16 cellular contexts compared by ENCODE assay signal in the genomic region with DNA sequence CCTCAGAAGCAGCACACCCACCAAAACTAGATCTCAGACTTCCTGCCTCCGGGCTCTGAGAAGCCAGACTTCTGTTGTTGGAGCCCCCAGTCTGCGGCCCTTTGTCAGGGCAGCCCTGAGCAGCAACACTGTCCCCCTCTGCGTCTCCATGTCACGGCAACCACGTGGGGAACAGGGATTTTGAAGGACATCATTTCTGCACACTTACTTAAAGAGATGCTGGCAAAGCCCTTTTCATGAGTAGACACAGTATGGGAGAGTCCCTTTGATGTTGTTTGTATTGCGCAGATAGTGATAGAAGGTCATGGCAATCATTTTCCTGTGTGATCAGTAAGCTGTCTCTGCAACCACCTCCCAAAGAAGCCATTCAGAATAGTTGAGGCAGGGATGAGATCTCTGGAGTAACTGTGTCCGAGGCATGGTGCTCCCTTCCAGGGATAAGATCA.
DNase-seq lines count a peak whose midpoint lies in the region; ATAC-seq, FAIRE-seq and TF ChIP-seq lines count a peak whose summit lies in the region.
"Had no signal": no experiment of that assay in that cellular context is flagged by ENCODE, and none has a peak within 500 bp of the region (broad histone marks: within the 10 kb centered on the region; RNA-seq: fewer than 3 reads in every experiment).

No MANE protein-coding gene starts in this region.

- H2BK12ac ChIP-seq in trophoblast cell (ENCODE audit: low read length), result peak overlapping the region; percentile 16

- in situ Hi-C loops in IMR-90 (cut with MboI; ENCODE audit: low sequenced_read_pairs) (no loop called here), HepG2 (cut with HindIII; ENCODE audit: extremely low pct_ligation_motif_present, low pct_unique_long_range_greater_than_20kb) (no loop called here)

- no peak overlapping the region; the same call in 1 of the 2 replicates for H3K14ac ChIP-seq in IMR-90 (replicated peaks; ENCODE audit: low read depth, low read length)
- peak overlapping the region; percentile 6 for H3K14ac ChIP-seq in trophoblast cell (ENCODE audit: low read length)

- no peak overlapping the region for H3K18ac ChIP-seq in IMR-90 (ENCODE audit: low read depth, low read length)
- no peak overlapping the region for H3K18ac ChIP-seq in trophoblast cell (ENCODE audit: low read length)

- dilution Hi-C loops in IMR-90 (cut with HindIII; ENCODE audit: low sequenced_read_pairs, unreplicated experiment), result no loop called here

- H2BK120ac ChIP-seq in IMR-90 (ENCODE audit: low read depth, low read length), result no peak overlapping the region
- H2BK120ac ChIP-seq in trophoblast cell (ENCODE audit: insufficient read depth, low read length, poor library complexity), result no peak overlapping the region

- CTCF ChIA-PET in Caco-2 (lab: Charles Lee) (no interaction called here), IMR-90 (lab: Yijun Ruan, JAX) (no interaction called here), HepG2 (lab: Yijun Ruan, JAX; ENCODE audit: low intra/inter-chr PET ratio, low total read pairs) (no interaction called here)

- no peak overlapping the region; the same call in 1 of the 2 replicates for H2BK20ac ChIP-seq in IMR-90 (ENCODE audit: low read depth, low read length)

- TF ChIP-seq EP300 in HepG2 (IDR thresholded peaks at IDR 0.05; ENCODE audit: low read depth in 2 of 2, low read length in 2 of 2) (peak in 1 of 2 experiments; percentile 88; a peak in 1 of 4 replicates), HepG2 (CRISPR knock-in tag; IDR thresholded peaks at IDR 0.05; ENCODE audit: borderline replicate concordance) (peak; percentile 68; the same call in 1 of the 2 replicates)

- H3K9me3 ChIP-seq in Caco-2, result peaks cover 19% of the 10 kb centered on the region
- no peaks in the 10 kb centered on the region; the same call in 1 of the 2 replicates for H3K9me3 ChIP-seq in IMR-90 (ENCODE audit: control insufficient read depth, insufficient read depth, low read length)
- H3K9me3 ChIP-seq in HepG2 (ENCODE audit: low read length), result no peaks in the 10 kb centered on the region; the same call in 1 of the 2 replicates
- H3K9me3 ChIP-seq in trophoblast cell (ENCODE audit: insufficient read depth, low read depth, low read length), result peaks cover 7% of the 10 kb centered on the region
- H3K9me3 ChIP-seq: HAP-1 had no signal

- H3K4me1 Mint-ChIP-seq in Caco-2 (ENCODE audit: low read depth, unreplicated experiment), result peaks cover 59% of the 10 kb centered on the region
- peaks cover 8 to 16% of the 10 kb centered on the region in 2 donors for H3K4me1 Mint-ChIP-seq in immature natural killer cell

- no CpG with 5 or more reads among the region's 7 CpGs for WGBS in IMR-90 (ENCODE audit: extremely low coverage in 2 of 2, insufficient read length in 1 of 2), 2 experiments
- 3% methylated on average over 6 of the region's 7 CpGs for WGBS in HepG2 (ENCODE audit: low lambda C conversion rate)
- WGBS in trophoblast cell (ENCODE audit: extremely low coverage, insufficient coverage, insufficient read length), result no CpG with 5 or more reads among the region's 7 CpGs

- H4K12ac ChIP-seq in trophoblast cell (ENCODE audit: low read depth, low read length), result no peak overlapping the region

- H3K27ac Mint-ChIP-seq in Caco-2 (ENCODE audit: unreplicated experiment), result peak overlapping the region; percentile 23
- no peak overlapping the region for H3K27ac Mint-ChIP-seq in immature natural killer cell
- H3K27ac Mint-ChIP-seq: CD8-positive, alpha-beta T cell had no signal

- H3K4ac ChIP-seq in IMR-90 (ENCODE audit: low read depth, low read length) (no peak overlapping the region), trophoblast cell (ENCODE audit: low read depth, low read length) (no peak overlapping the region)

- H2BK5ac ChIP-seq in IMR-90 (ENCODE audit: low read depth, low read length, poor library complexity, severe bottlenecking) (no peak overlapping the region), trophoblast cell (ENCODE audit: low read depth, low read length, poor library complexity) (no peak overlapping the region)

- H3K9ac ChIP-seq in IMR-90 (ENCODE audit: low read depth, low read length), result no peak overlapping the region
- H3K9ac ChIP-seq in HepG2 (ENCODE audit: insufficient read depth, low read depth, low read length), result peak overlapping the region; percentile 41
- H3K9ac ChIP-seq in trophoblast cell (ENCODE audit: low read length), result no peak overlapping the region

- intact Hi-C loops in Caco-2 (cut with micrococcal nuclease; ENCODE audit: unreplicated experiment), result no loop called here
- intact Hi-C loops in IMR-90 (cut with micrococcal nuclease), result no loop called here
- intact Hi-C loops in HepG2 (cut with micrococcal nuclease; ENCODE audit: unreplicated experiment), result loop anchor here (1.0 kb wide), 2 partner anchors 13 to 71 kb away; no protein-coding TSS in a partner anchor

- H3K23ac ChIP-seq in IMR-90 (ENCODE audit: low read depth, low read length) (no peak overlapping the region), trophoblast cell (ENCODE audit: low read length) (no peak overlapping the region)

- no peak overlapping the region for H4K5ac ChIP-seq in IMR-90 (ENCODE audit: low read depth, low read length)

- H3K27ac ChIP-seq in IMR-90 (ENCODE audit: insufficient read depth, low read length) (no peak overlapping the region), HepG2 (ENCODE audit: extremely low read length, insufficient read depth, low read length) (peak overlapping the region; percentile 72), trophoblast cell (ENCODE audit: low read depth, low read length) (no peak overlapping the region)
- H3K27ac ChIP-seq: HL-60 had no signal

- no peak for TF ChIP-seq CTCF in Caco-2 (IDR thresholded peaks at IDR 0.05; ENCODE audit: insufficient read depth in 1 of 2, low read depth in 1 of 2, low read length in 1 of 2, severe bottlenecking in 1 of 2, unreplicated experiment in 1 of 2)
- no peak for TF ChIP-seq CTCF in IMR-90 (conservative IDR thresholded peaks at IDR 0.05; ENCODE audit: low read depth, low read length)
- no peak; the same call in 1 of the 2 replicates for TF ChIP-seq CTCF in HepG2 (CRISPR knock-in tag; IDR thresholded peaks at IDR 0.05)

- POLR2A ChIA-PET in Caco-2 (lab: Charles Lee) (no interaction called here), IMR-90 (lab: Charles Lee; ENCODE audit: unreplicated experiment) (no interaction called here), HepG2 (lab: Yijun Ruan, JAX) (interaction anchor here (1.0 to 10.8 kb wide), 8 partner anchors 12 to 199 kb away, joined by 3 to 206 read pairs (median 8); a partner anchor contains a TSS)

- H3K27me3 ChIP-seq in Caco-2 (replicated peaks; ENCODE audit: control insufficient read depth, insufficient read depth, low read length) (no peaks in the 10 kb centered on the region), IMR-90 (ENCODE audit: control insufficient read depth, insufficient read depth, low read length) (peaks cover 10% of the 10 kb centered on the region; the same call in 1 of the 2 replicates), HepG2 (ENCODE audit: control insufficient read depth in 1 of 2, insufficient read depth in 2 of 2, low read length in 2 of 2) (no peaks in the 10 kb centered on the region), trophoblast cell (ENCODE audit: insufficient read depth, low read length) (no peaks in the 10 kb centered on the region)

- no peak overlapping the region for H2BK15ac ChIP-seq in IMR-90 (ENCODE audit: low read depth, low read length)

- H3K56ac ChIP-seq in IMR-90 (ENCODE audit: extremely low read depth, insufficient read depth, low read length), result no peak overlapping the region; the same call in 1 of the 2 replicates

- H4K20me1 ChIP-seq in IMR-90 (ENCODE audit: insufficient read depth, low read length) (no peaks in the 10 kb centered on the region), HepG2 (ENCODE audit: insufficient read depth, low read length) (no peaks in the 10 kb centered on the region)

- H3K4me2 ChIP-seq in IMR-90 (ENCODE audit: low read depth, low read length) (no peak overlapping the region), HepG2 (ENCODE audit: low read depth, low read length) (peak overlapping the region; percentile 75), trophoblast cell (ENCODE audit: low read length) (no peak overlapping the region)

- H3K4me3 ChIP-seq in Caco-2 (ENCODE audit: low read depth, low read length) (no peak overlapping the region), IMR-90 (ENCODE audit: insufficient read depth, low read depth, low read length) (no peak overlapping the region), HepG2 (replicated peaks in 1 of 3; ENCODE audit: insufficient read depth in 1 of 3, low read depth in 2 of 3, low read length in 3 of 3) (peak overlapping the region in 1 of 3 experiments; percentile 38; a peak in 2 of 6 replicates), trophoblast cell (ENCODE audit: low read depth, low read length) (no peak overlapping the region)
- H3K4me3 ChIP-seq: HAP-1 had no signal

- no peak for TF ChIP-seq RAD21 in IMR-90 (IDR thresholded peaks at IDR 0.05; ENCODE audit: low read length)
- peak; percentile 14; the same call in 1 of the 2 replicates for TF ChIP-seq RAD21 in HepG2 (CRISPR knock-in tag; IDR thresholded peaks at IDR 0.05)

- no peaks in the 10 kb centered on the region for H3K9me1 ChIP-seq in IMR-90 (ENCODE audit: insufficient read depth, low read length)

- ATAC-seq in IMR-90 (ENCODE audit: low read depth), result 0 out of 2 replicates have a peak, but pooled peaks have one; percentile 11
- peak; percentile 67 for ATAC-seq in HepG2
- ATAC-seq in HG02938 (IDR thresholded peaks at IDR 0.05; ENCODE audit: unreplicated experiment), result no peak
- ATAC-seq: CD8-positive, alpha-beta T cell had no signal

- H2AK5ac ChIP-seq in IMR-90 (ENCODE audit: low read depth, low read length) (0 out of 2 replicates have a peak overlapping the region, but pooled peaks have one; percentile 21), trophoblast cell (ENCODE audit: low read length) (no peak overlapping the region)

- H3K27me3 Mint-ChIP-seq in Caco-2 (ENCODE audit: insufficient read depth, unreplicated experiment) (no peaks in the 10 kb centered on the region), immature natural killer cell (ENCODE audit: low read depth in 3 of 3) (peaks cover 0 to 5% (median 2%) of the 10 kb centered on the region in 3 donors)

- no peak overlapping the region for H4K91ac ChIP-seq in IMR-90 (ENCODE audit: insufficient read depth, low read depth, low read length)
- H4K91ac ChIP-seq in trophoblast cell (ENCODE audit: low read depth, low read length), result peak overlapping the region; percentile 4

- FAIRE-seq in HepG2 (lab: Jason Lieb, UNC), result peak; percentile 91
- FAIRE-seq: GM12892 had no signal

- H3K36me3 Mint-ChIP-seq in Caco-2 (ENCODE audit: insufficient read depth, unreplicated experiment), result peaks cover 21% of the 10 kb centered on the region
- peaks cover 0 to 7% (median 0%) of the 10 kb centered on the region in 3 donors for H3K36me3 Mint-ChIP-seq in immature natural killer cell
- H3K36me3 Mint-ChIP-seq: CD14-positive monocyte; CD8-positive, alpha-beta T cell had no signal

- H2AFZ ChIP-seq in IMR-90 (replicated peaks; ENCODE audit: low read length, poor library complexity) (no peak overlapping the region), HepG2 (ENCODE audit: low read length) (no peak overlapping the region), trophoblast cell (ENCODE audit: insufficient read depth, low read length, poor library complexity) (no peak overlapping the region)

- TF ChIP-seq POLR2A in IMR-90 (IDR thresholded peaks at IDR 0.05; ENCODE audit: low read depth, low read length) (no peak), HepG2 (IDR thresholded peaks at IDR 0.05; ENCODE audit: insufficient read depth in 1 of 2, low read depth in 2 of 2, low read length in 2 of 2) (no peak)

- H3K79me2 ChIP-seq in HepG2 (ENCODE audit: insufficient read depth, low read length), result no peaks in the 10 kb centered on the region
- H3K79me2 ChIP-seq in trophoblast cell (ENCODE audit: control insufficient read depth, insufficient read depth, low read length, poor library complexity), result no peaks in the 10 kb centered on the region

- peaks cover 58% of the 10 kb centered on the region for H3K4me1 ChIP-seq in Caco-2
- peaks cover 2% of the 10 kb centered on the region; the same call in 1 of the 2 replicates for H3K4me1 ChIP-seq in IMR-90 (ENCODE audit: control insufficient read depth, insufficient read depth, low read length)
- peaks cover 66% of the 10 kb centered on the region for H3K4me1 ChIP-seq in HepG2 (ENCODE audit: insufficient read depth, low read length)
- peaks cover 8 to 19% of the 10 kb centered on the region in 2 experiments for H3K4me1 ChIP-seq in trophoblast cell (ENCODE audit: control insufficient read depth in 1 of 2, insufficient read depth in 2 of 2, low read length in 2 of 2)
- H3K4me1 ChIP-seq: HAP-1 had no signal

- H3K36me3 ChIP-seq in Caco-2 (ENCODE audit: control insufficient read depth, insufficient read depth, low read length) (no peaks in the 10 kb centered on the region; the same call in 1 of the 2 replicates), IMR-90 (ENCODE audit: control insufficient read depth, insufficient read depth, low read length) (no peaks in the 10 kb centered on the region), HepG2 (replicated peaks in 1 of 2; ENCODE audit: control insufficient read depth in 1 of 2, insufficient read depth in 2 of 2, low read length in 2 of 2) (no peaks in the 10 kb centered on the region), trophoblast cell (ENCODE audit: control insufficient read depth in 1 of 2, insufficient read depth in 2 of 2, low read length in 2 of 2) (peaks cover 0 to 2% of the 10 kb centered on the region in 2 experiments)
- H3K36me3 ChIP-seq: HAP-1 had no signal

- H4K8ac ChIP-seq in IMR-90 (ENCODE audit: low read depth in 2 of 2, low read length in 2 of 2), result no peak overlapping the region
- H4K8ac ChIP-seq in trophoblast cell (ENCODE audit: low read depth, low read length), result no peak overlapping the region

- no peak overlapping the region for H2AK9ac ChIP-seq in IMR-90 (replicated peaks; ENCODE audit: low read depth, low read length, poor library complexity)

- H3K79me1 ChIP-seq in IMR-90 (ENCODE audit: low read depth in 1 of 2, low read length in 2 of 2) (no peaks in the 10 kb centered on the region), trophoblast cell (ENCODE audit: low read length) (peaks cover 22% of the 10 kb centered on the region)

- no peak overlapping the region for H3K4me3 Mint-ChIP-seq in Caco-2 (ENCODE audit: unreplicated experiment)
- no peak overlapping the region for H3K4me3 Mint-ChIP-seq in immature natural killer cell
- H3K4me3 Mint-ChIP-seq: CD14-positive monocyte; CD8-positive, alpha-beta T cell had no signal

- H3K9me3 Mint-ChIP-seq in Caco-2 (ENCODE audit: unreplicated experiment) (no peaks in the 10 kb centered on the region), immature natural killer cell (no peaks in the 10 kb centered on the region)

- DNase-seq in Caco-2, result no peak
- no peak for DNase-seq in IMR-90
- DNase-seq in HepG2 (ENCODE audit: low spot score), result peak; percentile 91
- no peak for DNase-seq in trophoblast cell
- DNase-seq in immature natural killer cell, result no peak
- DNase-seq in effector CD4-positive, alpha-beta T cell, result no peak
- DNase-seq: CD8-positive, alpha-beta T cell; COR-L47; DND-41; GDM1; GOT3 had no signal

- BruUV-seq in Caco-2 (replicated peaks; lab: Mats Ljungman, UMichigan) (no TSS peak), IMR-90 (replicated peaks; lab: Mats Ljungman, UMichigan) (no TSS peak), HepG2 (replicated peaks; lab: Mats Ljungman, UMichigan) (no TSS peak)
